ENCODE assay signal across 8 cellular contexts in genomic region chr11:72722050-72722748, GRCh38. TPM values are rescaled to one million over a fixed set of nuclear protein-coding genes. Genes with fewer than 3 reads are reported as not detected.
DNase-seq lines count a peak whose midpoint lies in the region; ATAC-seq and TF ChIP-seq lines count a peak whose summit lies in the region.

No MANE protein-coding gene starts in this region.

- TF ChIP-seq CTCF in esophagus muscularis mucosa (IDR thresholded peaks at IDR 0.05) (no peak), natural killer cell (IDR thresholded peaks at IDR 0.05) (no peak)

- H3K9me3 ChIP-seq in esophagus muscularis mucosa, result no peaks in the 10 kb centered on the region

- TF ChIP-seq POLR2A in esophagus muscularis mucosa (IDR thresholded peaks at IDR 0.05; ENCODE audit: low read depth), result no peak

- H3K27ac Mint-ChIP-seq in natural killer cell, result peak overlapping the region; percentile 93 to 94
- H3K27ac Mint-ChIP-seq in stimulated activated memory B cell treated with anti-CD40 and anti-IgM and Interleukin-4, amounts not matched to agents 10 μg/mL and 1 μg/mL and 100 μg/mL, for 72 hours, result peak overlapping the region; percentile 90

- H3K36me3 Mint-ChIP-seq in activated T-cell treated with anti-CD3 and anti-CD28 coated beads, Interleukin-2, amount 50 U/mL, for 4 hours (ENCODE audit: insufficient read depth), result peaks cover under 1% of the 10 kb centered on the region
- no peaks in the 10 kb centered on the region for H3K36me3 Mint-ChIP-seq in natural killer cell
- H3K36me3 Mint-ChIP-seq in stimulated activated memory B cell treated with anti-CD40 and anti-IgM and Interleukin-4, amounts not matched to agents 10 μg/mL and 1 μg/mL and 100 μg/mL, for 72 hours, result peaks cover 40% of the 10 kb centered on the region

- H3K9me3 Mint-ChIP-seq in activated T-cell treated with anti-CD3 and anti-CD28 coated beads, Interleukin-2, amount 50 U/mL, for 4 hours, result no peaks in the 10 kb centered on the region
- no peaks in the 10 kb centered on the region for H3K9me3 Mint-ChIP-seq in natural killer cell
- no peaks in the 10 kb centered on the region for H3K9me3 Mint-ChIP-seq in stimulated activated memory B cell treated with anti-CD40 and anti-IgM and Interleukin-4, amounts not matched to agents 10 μg/mL and 1 μg/mL and 100 μg/mL, for 72 hours

- intact Hi-C loops in esophagus muscularis mucosa (cut with DNase I) (loop anchor here (5.0 to 10.0 kb wide), 2 partner anchors 90 to 453 kb away; partner anchors contain the start of gene ATG16L2), natural killer cell (cut with micrococcal nuclease) (loop anchor here (1.0 to 5.0 kb wide), 3 partner anchors 14 to 420 kb away; partner anchors contain the start of gene FCHSD2)

- peak overlapping the region; percentile 74 to 89 (median 84) for H3K27ac ChIP-seq in esophagus muscularis mucosa (replicated peaks in 1 of 4)

- H3K4me3 Mint-ChIP-seq in activated T-cell treated with anti-CD3 and anti-CD28 coated beads, Interleukin-2, amount 50 U/mL, for 4 hours, result peak overlapping the region; percentile 97
- H3K4me3 Mint-ChIP-seq in natural killer cell, result peak overlapping the region; percentile 81
- H3K4me3 Mint-ChIP-seq in stimulated activated memory B cell treated with anti-CD40 and anti-IgM and Interleukin-4, amounts not matched to agents 10 μg/mL and 1 μg/mL and 100 μg/mL, for 72 hours, result peak overlapping the region; percentile 86

- H3K27me3 Mint-ChIP-seq in activated T-cell treated with anti-CD3 and anti-CD28 coated beads, Interleukin-2, amount 50 U/mL, for 4 hours (ENCODE audit: low read depth), result no peaks in the 10 kb centered on the region
- no peaks in the 10 kb centered on the region for H3K27me3 Mint-ChIP-seq in natural killer cell (ENCODE audit: low read depth in 2 of 2)
- no peaks in the 10 kb centered on the region for H3K27me3 Mint-ChIP-seq in stimulated activated memory B cell treated with anti-CD40 and anti-IgM and Interleukin-4, amounts not matched to agents 10 μg/mL and 1 μg/mL and 100 μg/mL, for 72 hours

- peaks cover 64% of the 10 kb centered on the region for H3K4me1 Mint-ChIP-seq in activated T-cell treated with anti-CD3 and anti-CD28 coated beads, Interleukin-2, amount 50 U/mL, for 4 hours (ENCODE audit: low read depth)
- H3K4me1 Mint-ChIP-seq in natural killer cell, result peaks cover 69 to 75% of the 10 kb centered on the region in 2 donors
- peaks cover 84% of the 10 kb centered on the region for H3K4me1 Mint-ChIP-seq in stimulated activated memory B cell treated with anti-CD40 and anti-IgM and Interleukin-4, amounts not matched to agents 10 μg/mL and 1 μg/mL and 100 μg/mL, for 72 hours

- ATAC-seq in GM21528 (IDR thresholded peaks at IDR 0.05; ENCODE audit: low FRiP score, unreplicated experiment), result peak; percentile 63
- peak; percentile 92 for ATAC-seq in activated T-cell treated with anti-CD3 and anti-CD28 coated beads, Interleukin-2, amount 50 U/mL, for 4 hours
- peak; percentile 68 to 88 (median 78) for ATAC-seq in natural killer cell
- ATAC-seq in stimulated activated memory B cell treated with anti-CD40 and anti-IgM and Interleukin-4, amounts not matched to agents 10 μg/mL and 1 μg/mL and 100 μg/mL, for 72 hours, result peak; percentile 89

- H3K27me3 ChIP-seq in esophagus muscularis mucosa, result no peaks in the 10 kb centered on the region

- DNase-seq in DMS153 (lab: John Stamatoyannopoulos, UW) (peak; percentile 79), HuH-7.5 (ENCODE audit: low spot score) (peak; percentile 70), esophagus muscularis mucosa (ENCODE audit: extremely low spot score) (peak; percentile 98), natural killer cell (peak; percentile 85)
- peak; percentile 74 for DNase-seq in activated T-cell treated with anti-CD3 and anti-CD28 coated beads, Interleukin-2, amount 50 U/mL, for 4 hours

- TF ChIP-seq EP300 in esophagus muscularis mucosa (IDR thresholded peaks at IDR 0.05), result no peak

- under 1% methylated on average over 9 of the region's 10 CpGs for WGBS in esophagus muscularis mucosa

- peaks cover 52 to 85% (median 70%) of the 10 kb centered on the region in 4 donors for H3K4me1 ChIP-seq in esophagus muscularis mucosa

- peak overlapping the region; percentile 66 to 73 (median 71) for H3K4me3 ChIP-seq in esophagus muscularis mucosa

- peaks cover 0 to 20% (median 7%) of the 10 kb centered on the region in 4 donors for H3K36me3 ChIP-seq in esophagus muscularis mucosa

TF ChIP-seq in PFSK-1, 5 proteins besides CTCF, POLR2A, EP300 and RAD21:
- TF ChIP-seq POLR2AphosphoS5 (IDR thresholded peaks at IDR 0.05; ENCODE audit: low read depth, low read length) (peak; percentile 62; the same call in 1 of the 2 replicates), TAF1 (IDR thresholded peaks at IDR 0.05; ENCODE audit: borderline replicate concordance, insufficient read depth, low read length) (peak; percentile 83; the same call in 1 of the 2 replicates), REST (IDR thresholded peaks at IDR 0.05; ENCODE audit: insufficient read depth in 1 of 2, low read depth in 2 of 2, low read length in 2 of 2) (no peak), SIN3A (IDR thresholded peaks at IDR 0.05; ENCODE audit: borderline replicate concordance, insufficient read depth, low read length) (0 out of 2 replicates have a peak, but pooled peaks have one; percentile 60), FOXP2 (optimal IDR thresholded peaks at IDR 0.05; ENCODE audit: borderline replicate concordance, extremely low read depth, extremely low read length, insufficient read depth) (peak; percentile 45)

RNA-seq across cellular contexts. Expression of gene ARAP1, which starts 30.0 kb away (rescaled TPM):
- 134 TPM for polyA plus RNA-seq in PFSK-1 (2012; ENCODE audit: insufficient read length, low read depth)
- 10 to 100 TPM; 52.3 to 58.1 (median 52.8) TPM for total RNA-seq in activated T-cell treated with anti-CD3 and anti-CD28 coated beads, Interleukin-2, amount 50 U/mL, for 4 hours
- total RNA-seq in esophagus muscularis mucosa (100 to 1,000 TPM in 3 of 4 donors, 10 to 100 TPM in 1; 83.7 to 115 (median 110) TPM), natural killer cell (100 to 1,000 TPM; 293 to 327 (median 296) TPM)

RNA-seq across cellular contexts. Expression of gene PDE2A, which starts 48.0 kb away (rescaled TPM):
- 0.18 TPM for polyA plus RNA-seq in PFSK-1 (2012; ENCODE audit: insufficient read length, low read depth)
- under 1 TPM; 0.53 to 0.71 (median 0.60) TPM for total RNA-seq in activated T-cell treated with anti-CD3 and anti-CD28 coated beads, Interleukin-2, amount 50 U/mL, for 4 hours
- 10 to 100 TPM; 40.6 to 68.8 (median 47.6) TPM for total RNA-seq in esophagus muscularis mucosa
- total RNA-seq in natural killer cell, result 10 to 100 TPM in 1 of 3 donors, 1 to 10 TPM in 2; 8.7 to 11.9 (median 9.0) TPM

Comparison
In these comparisons a context has a peak if more than half of its experiments do, and no peak if none do; other contexts are left out.
1. Peak in every context shown above with its lines: DNase-seq, ATAC-seq, H3K4me3 ChIP-seq and H3K27ac ChIP-seq.
2. RNA of gene PDE2A, which starts 48.0 kb away (total RNA-seq): 40.6 to 68.8 TPM in esophagus muscularis mucosa and 8.7 to 11.9 TPM in natural killer cell; 0.53 to 0.71 TPM in activated T-cell treated with anti-CD3 and anti-CD28 coated beads, Interleukin-2, amount 50 U/mL, for 4 hours; every median in the first group is over 4 times any median in the second.